16 cellular contexts compared by ENCODE assay signal in the genomic region with DNA sequence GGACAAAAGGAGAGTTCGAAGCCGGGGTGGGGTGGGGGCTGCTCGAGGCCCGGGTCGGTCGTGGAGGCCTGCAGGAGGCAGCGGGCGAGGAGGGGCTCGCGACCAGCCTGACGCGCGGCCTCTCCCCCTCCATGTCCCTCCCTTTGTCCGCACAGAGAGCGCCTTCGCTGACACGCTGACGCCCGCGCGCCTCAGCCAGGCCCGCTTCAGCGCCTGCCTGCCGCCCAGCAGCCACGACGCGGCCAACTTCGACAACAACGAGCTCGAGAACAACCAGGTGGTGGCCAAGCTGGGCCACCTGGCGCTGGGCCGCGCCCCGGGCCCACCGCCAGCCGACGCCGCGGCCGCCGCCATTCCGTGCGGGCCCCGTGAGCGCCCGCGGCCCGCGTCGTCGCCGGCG. TPM values are rescaled to one million over a fixed set of nuclear protein-coding genes. Genes with fewer than 3 reads are reported as not detected.
DNase-seq lines count a peak whose midpoint lies in the region; ATAC-seq and TF ChIP-seq lines count a peak whose summit lies in the region.
"Had no signal": no experiment of that assay in that cellular context is flagged by ENCODE, and none has a peak within 500 bp of the region (broad histone marks: within the 10 kb centered on the region; RNA-seq: fewer than 3 reads in every experiment).

No MANE protein-coding gene starts in this region.

- H3K27ac Mint-ChIP-seq in CD4-positive, CD25-positive, alpha-beta regulatory T cell: no peak overlapping the region
- no peak overlapping the region for H3K27ac Mint-ChIP-seq in glutamatergic neuron (ENCODE audit: unreplicated experiment)
- no peak overlapping the region for H3K27ac Mint-ChIP-seq in mesothelial cell of epicardium

- H3K9ac ChIP-seq in HUES6 (ENCODE audit: low read length) (no peak overlapping the region), neuronal stem cell (ENCODE audit: low read depth, low read length, poor library complexity) (peak overlapping the region; percentile 63)

- H3K4me1 Mint-ChIP-seq in CD4-positive, CD25-positive, alpha-beta regulatory T cell: peaks cover 0 to 9% (median 1%) of the 10 kb centered on the region in 4 donors
- H3K4me1 Mint-ChIP-seq in glutamatergic neuron (ENCODE audit: low read depth, unreplicated experiment) (peaks cover 4% of the 10 kb centered on the region), mesothelial cell of epicardium (peaks cover 22% of the 10 kb centered on the region)

- no peak overlapping the region for H2BK12ac ChIP-seq in neuronal stem cell (ENCODE audit: low read length)

- H2BK5ac ChIP-seq in neuronal stem cell (ENCODE audit: low read length): peak overlapping the region; percentile 14

- WGBS in neuronal stem cell (ENCODE audit: extremely low coverage in 2 of 2, insufficient read length in 2 of 2, insufficient replicate concordance in 1 of 2), 2 donors: no CpG with 5 or more reads among the region's 53 CpGs

- no peaks in the 10 kb centered on the region for H3K36me3 ChIP-seq in CD4-positive, CD25-positive, alpha-beta regulatory T cell (ENCODE audit: control insufficient read depth, insufficient read depth, low read length)
- H3K36me3 ChIP-seq in HUES6 (ENCODE audit: control insufficient read depth, insufficient read depth, low read length) (no peaks in the 10 kb centered on the region), neuronal stem cell (replicated peaks in 1 of 2; ENCODE audit: control insufficient read depth in 2 of 2, insufficient read depth in 2 of 2, low read length in 2 of 2) (peaks cover under 1 to 8% of the 10 kb centered on the region in 2 donors)
- H3K36me3 ChIP-seq: colonic mucosa had no signal

- H2AFZ ChIP-seq in neuronal stem cell (ENCODE audit: low read length): no peak overlapping the region

- no peaks in the 10 kb centered on the region for H3K9me3 Mint-ChIP-seq in CD4-positive, CD25-positive, alpha-beta regulatory T cell
- H3K9me3 Mint-ChIP-seq in glutamatergic neuron (ENCODE audit: unreplicated experiment) (peaks cover 6% of the 10 kb centered on the region), mesothelial cell of epicardium (peaks cover 7% of the 10 kb centered on the region)

- no peak overlapping the region for H3K4me3 ChIP-seq in CD4-positive, CD25-positive, alpha-beta regulatory T cell (ENCODE audit: low read depth, low read length)
- H3K4me3 ChIP-seq in HUES6 (ENCODE audit: low read depth, low read length) (peak overlapping the region; percentile 51; the same call in 1 of the 2 replicates), neuronal stem cell (ENCODE audit: low read length in 2 of 2) (peak overlapping the region in 1 of 2 donors; percentile 77)
- H3K4me3 ChIP-seq: adrenal gland, colonic mucosa, SJCRH30 had no signal

- H3K18ac ChIP-seq in neuronal stem cell (ENCODE audit: low read length): peak overlapping the region; percentile 70

- H2AK5ac ChIP-seq in neuronal stem cell (ENCODE audit: low read depth, low read length): no peak overlapping the region

- ATAC-seq in CD4-positive, CD25-positive, alpha-beta regulatory T cell (ENCODE audit: low read depth in 2 of 2): no peak
- no peak for ATAC-seq in GM21360 (IDR thresholded peaks at IDR 0.05; ENCODE audit: unreplicated experiment)

- no peaks in the 10 kb centered on the region for H3K27me3 ChIP-seq in CD4-positive, CD25-positive, alpha-beta regulatory T cell (ENCODE audit: control insufficient read depth, insufficient read depth, low read length)
- H3K27me3 ChIP-seq in HUES6 (ENCODE audit: control insufficient read depth, insufficient read depth, low read length) (peaks cover 23% of the 10 kb centered on the region), neuronal stem cell (ENCODE audit: control insufficient read depth in 3 of 3, insufficient read depth in 3 of 3, low read depth in 1 of 3, low read length in 3 of 3) (peaks cover 0 to 17% (median 3%) of the 10 kb centered on the region in 3 experiments)
- H3K27me3 ChIP-seq: adrenal gland, colonic mucosa, esophagus muscularis mucosa, SJCRH30 had no signal

- no peak overlapping the region for H2BK15ac ChIP-seq in neuronal stem cell (ENCODE audit: low read length)

- H3K4me2 ChIP-seq in neuronal stem cell (ENCODE audit: insufficient read depth, low read length, poor library complexity, severe bottlenecking): peak overlapping the region; percentile 67

- H4K8ac ChIP-seq in neuronal stem cell (ENCODE audit: low read depth, low read length): peak overlapping the region; percentile 44

- no peak overlapping the region for H3K27ac ChIP-seq in CD4-positive, CD25-positive, alpha-beta regulatory T cell (ENCODE audit: insufficient read depth, low read length, poor library complexity, severe bottlenecking)
- no peak overlapping the region for H3K27ac ChIP-seq in HUES6 (ENCODE audit: low read depth, low read length)
- H3K27ac ChIP-seq in neuronal stem cell (replicated peaks; ENCODE audit: low read length): no peak overlapping the region
- H3K27ac ChIP-seq: colonic mucosa, lower lobe of right lung, SJCRH30 had no signal

- peak overlapping the region in 3 of 4 donors; percentile 52 to 77 (median 66) for H3K4me3 Mint-ChIP-seq in CD4-positive, CD25-positive, alpha-beta regulatory T cell
- peak overlapping the region; percentile 73 for H3K4me3 Mint-ChIP-seq in glutamatergic neuron (ENCODE audit: unreplicated experiment)
- H3K4me3 Mint-ChIP-seq in mesothelial cell of epicardium: no peak overlapping the region

- H3K4ac ChIP-seq in neuronal stem cell (ENCODE audit: low read length): peak overlapping the region; percentile 77

- H2BK120ac ChIP-seq in neuronal stem cell (ENCODE audit: low read depth, low read length): no peak overlapping the region

- TF ChIP-seq CTCF in glutamatergic neuron (IDR thresholded peaks at IDR 0.05; ENCODE audit: partially characterized antibody, unreplicated experiment) (no peak), mesothelial cell of epicardium (IDR thresholded peaks at IDR 0.05; ENCODE audit: unreplicated experiment) (no peak)

- H3K4me1 ChIP-seq in CD4-positive, CD25-positive, alpha-beta regulatory T cell (ENCODE audit: control insufficient read depth, insufficient read depth, low read length, poor library complexity, severe bottlenecking): no peaks in the 10 kb centered on the region
- H3K4me1 ChIP-seq in HUES6 (ENCODE audit: control insufficient read depth, insufficient read depth, low read length) (peaks cover 10% of the 10 kb centered on the region; the same call in 1 of the 2 replicates), neuronal stem cell (ENCODE audit: control insufficient read depth in 2 of 2, insufficient read depth in 1 of 2, low read depth in 1 of 2, low read length in 2 of 2) (no peaks in the 10 kb centered on the region)
- H3K4me1 ChIP-seq: SJCRH30 had no signal

- no peaks in the 10 kb centered on the region for H3K36me3 Mint-ChIP-seq in CD4-positive, CD25-positive, alpha-beta regulatory T cell
- H3K36me3 Mint-ChIP-seq in glutamatergic neuron (ENCODE audit: unreplicated experiment) (peaks cover 6% of the 10 kb centered on the region), mesothelial cell of epicardium (peaks cover 19% of the 10 kb centered on the region)

- peaks cover 24% of the 10 kb centered on the region for H3K27me3 Mint-ChIP-seq in CD4-positive, CD25-positive, alpha-beta regulatory T cell
- H3K27me3 Mint-ChIP-seq in glutamatergic neuron (ENCODE audit: unreplicated experiment): peaks cover 11% of the 10 kb centered on the region
- H3K27me3 Mint-ChIP-seq in mesothelial cell of epicardium (ENCODE audit: low read depth): peaks cover 28% of the 10 kb centered on the region

- no peaks in the 10 kb centered on the region for H3K9me3 ChIP-seq in CD4-positive, CD25-positive, alpha-beta regulatory T cell (ENCODE audit: control insufficient read depth in 2 of 2, low read length in 2 of 2)
- H3K9me3 ChIP-seq in HUES6 (ENCODE audit: control insufficient read depth, insufficient read depth, low read depth, low read length): no peaks in the 10 kb centered on the region
- H3K9me3 ChIP-seq in neuronal stem cell (replicated peaks in 1 of 2; ENCODE audit: control insufficient read depth in 2 of 2, insufficient read depth in 1 of 2, low read depth in 1 of 2, low read length in 2 of 2): peaks cover 0 to 4% of the 10 kb centered on the region in 2 donors
- H3K9me3 ChIP-seq: adrenal gland, colonic mucosa, esophagus muscularis mucosa, lower lobe of right lung, SJCRH30 had no signal

- H3K79me1 ChIP-seq in neuronal stem cell (ENCODE audit: low read depth, low read length): peaks cover 2% of the 10 kb centered on the region

- H4K91ac ChIP-seq in neuronal stem cell (ENCODE audit: low read depth, low read length, poor library complexity): peak overlapping the region; percentile 67

- DNase-seq in CD4-positive, CD25-positive, alpha-beta regulatory T cell: no peak
- DNase-seq in glutamatergic neuron (no peak), neuronal stem cell (ENCODE audit: low spot score) (no peak), NAMALWA (ENCODE audit: low spot score) (no peak), mesothelial cell of epicardium (ENCODE audit: low spot score in 2 of 2, unreplicated experiment in 2 of 2) (no peak)
- no peak for DNase-seq in activated CD8-positive, alpha-beta memory T cell treated with anti-CD3 and anti-CD28 coated beads for 24 hours
- DNase-seq: adrenal gland, colonic mucosa, Kasumi-1, lower lobe of right lung, NCI-H1417 treated with DMSO at 0.1 percent for 48 hours, NCI-H2227 treated with DMSO at 0.1 percent for 48 hours, SJCRH30 had no signal

- H3K14ac ChIP-seq in neuronal stem cell (ENCODE audit: low read length): no peak overlapping the region

- H3K23ac ChIP-seq in neuronal stem cell (ENCODE audit: low read depth, low read length, poor library complexity): peak overlapping the region; percentile 71

RNA-seq across cellular contexts. Expression of gene NEURL1B, which starts 42.2 kb away (rescaled TPM):
- 0.22 TPM for total RNA-seq in CD4-positive, CD25-positive, alpha-beta regulatory T cell
- not detected for polyA plus RNA-seq in CD4-positive, CD25-positive, alpha-beta regulatory T cell
- total RNA-seq in glutamatergic neuron (ENCODE audit: unreplicated experiment) (11.4 TPM), mesothelial cell of epicardium (10.9 to 11.8 TPM (median 11.7 TPM) in 3 replicates)
- 8.1 TPM for polyA plus RNA-seq in neuronal stem cell (2013, experiment 1 of 2)
- 8.2 TPM for polyA plus RNA-seq in neuronal stem cell (2013, experiment 2 of 2)
